Comparison of ENCODE assay signal across 11 cellular contexts in genomic region chr11:1516273-1517067, GRCh38. TPM values are rescaled to one million over a fixed set of nuclear protein-coding genes. Genes with fewer than 3 reads are reported as not detected.
DNase-seq lines count a peak whose midpoint lies in the region; ATAC-seq and TF ChIP-seq lines count a peak whose summit lies in the region.
"Had no signal": no experiment of that assay in that cellular context is flagged by ENCODE, and none has a peak within 500 bp of the region (broad histone marks: within the 10 kb centered on the region; RNA-seq: fewer than 3 reads in every experiment).

No MANE protein-coding gene starts in this region.

- CTCF ChIA-PET in activated CD4-positive, alpha-beta T cell treated with anti-CD3 and anti-CD28 coated beads for 36 hours (lab: Charles Lee): interaction anchor here (0.7 to 2.4 kb wide), 9 partner anchors 10 to 311 kb away, joined by 3 to 8 read pairs (median 3); no protein-coding TSS in a partner anchor

- no peaks in the 10 kb centered on the region for H3K36me3 Mint-ChIP-seq in activated CD4-positive, alpha-beta T cell treated with anti-CD3 and anti-CD28 coated beads for 36 hours (ENCODE audit: low read depth)
- H3K36me3 Mint-ChIP-seq in HFFc6 (ENCODE audit: low read depth): no peaks in the 10 kb centered on the region
- H3K36me3 Mint-ChIP-seq in brain: no peaks in the 10 kb centered on the region
- H3K36me3 Mint-ChIP-seq in naive thymus-derived CD8-positive, alpha-beta T cell: peaks cover 0 to 9% (median 0%) of the 10 kb centered on the region in 3 donors

- no peak overlapping the region for H3K4me3 Mint-ChIP-seq in activated CD4-positive, alpha-beta T cell treated with anti-CD3 and anti-CD28 coated beads for 36 hours
- H3K4me3 Mint-ChIP-seq in HFFc6 (peak overlapping the region; percentile 59), brain (no peak overlapping the region)
- H3K4me3 Mint-ChIP-seq in naive thymus-derived CD8-positive, alpha-beta T cell: peak overlapping the region in 8 of 10 donors; percentile 2 to 71 (median 49)

- intact Hi-C loops in activated CD4-positive, alpha-beta T cell treated with anti-CD3 and anti-CD28 coated beads for 36 hours (cut with DNase I, micrococcal nuclease): loop anchor here (5.0 to 10.0 kb wide), 4 partner anchors 64 to 672 kb away; partner anchors contain the start of genes POLR2L (in 1 of the 2) and TSPAN4 (in 1 of the 2)

- no peak overlapping the region for H3K27ac Mint-ChIP-seq in activated CD4-positive, alpha-beta T cell treated with anti-CD3 and anti-CD28 coated beads for 36 hours
- peak overlapping the region; percentile 80 for H3K27ac Mint-ChIP-seq in HFFc6
- peak overlapping the region in 3 of 5 experiments; percentile 58 to 75 (median 71) for H3K27ac Mint-ChIP-seq in brain
- H3K27ac Mint-ChIP-seq in naive thymus-derived CD8-positive, alpha-beta T cell: peak overlapping the region in 9 of 10 donors; percentile 34 to 83 (median 70)

- TF ChIP-seq CTCF in HFFc6 (IDR thresholded peaks at IDR 0.05) (no peak), brain (conservative IDR thresholded peaks at IDR 0.05) (no peak)

- DNase-seq in activated CD4-positive, alpha-beta T cell treated with anti-CD3 and anti-CD28 coated beads for 36 hours: peak; percentile 20
- DNase-seq in activated CD4-positive, alpha-beta T cell treated with anti-CD3 and anti-CD28 coated beads, Interleukin-2, amount 50 U/mL, for 4 hours: no peak
- DNase-seq in HFFc6 (peak; percentile 84), putamen (ENCODE audit: low spot score) (no peak), NCI-H1694 treated with DMSO at 0.1 percent for 48 hours (lab: John Stamatoyannopoulos, UW) (no peak), NCI-H2196 (lab: John Stamatoyannopoulos, UW; ENCODE audit: unreplicated experiment) (no peak)
- no peak for DNase-seq in naive thymus-derived CD8-positive, alpha-beta T cell
- DNase-seq: activated T-cell treated with anti-CD3 and anti-CD28 coated beads, Interleukin-2, amount 50 U/mL, for 1 hour; Peyer's patch; thyroid gland had no signal

- POLR2A ChIA-PET in activated CD4-positive, alpha-beta T cell treated with anti-CD3 and anti-CD28 coated beads for 36 hours (lab: Charles Lee): no interaction called here
- POLR2A ChIA-PET in naive thymus-derived CD8-positive, alpha-beta T cell (lab: Charles Lee): no interaction called here

- peak; percentile 35 for ATAC-seq in activated CD4-positive, alpha-beta T cell treated with anti-CD3 and anti-CD28 coated beads for 36 hours
- peak in 1 of 2 donors; percentile 24 for ATAC-seq in naive thymus-derived CD8-positive, alpha-beta T cell

- H3K9me3 Mint-ChIP-seq in activated CD4-positive, alpha-beta T cell treated with anti-CD3 and anti-CD28 coated beads for 36 hours (ENCODE audit: low read depth): no peaks in the 10 kb centered on the region
- H3K9me3 Mint-ChIP-seq in HFFc6: no peaks in the 10 kb centered on the region
- no peaks in the 10 kb centered on the region for H3K9me3 Mint-ChIP-seq in brain
- no peaks in the 10 kb centered on the region for H3K9me3 Mint-ChIP-seq in naive thymus-derived CD8-positive, alpha-beta T cell

- peaks cover 46% of the 10 kb centered on the region for H3K4me1 Mint-ChIP-seq in activated CD4-positive, alpha-beta T cell treated with anti-CD3 and anti-CD28 coated beads for 36 hours
- H3K4me1 Mint-ChIP-seq in HFFc6 (ENCODE audit: low read depth) (peaks cover 43% of the 10 kb centered on the region), brain (peaks cover 68% of the 10 kb centered on the region)
- peaks cover 40 to 87% (median 81%) of the 10 kb centered on the region in 4 donors for H3K4me1 Mint-ChIP-seq in naive thymus-derived CD8-positive, alpha-beta T cell

- H3K27me3 Mint-ChIP-seq in activated CD4-positive, alpha-beta T cell treated with anti-CD3 and anti-CD28 coated beads for 36 hours: no peaks in the 10 kb centered on the region
- H3K27me3 Mint-ChIP-seq in HFFc6 (ENCODE audit: insufficient read depth): no peaks in the 10 kb centered on the region; the same call in 1 of the 2 replicates
- peaks cover 2% of the 10 kb centered on the region for H3K27me3 Mint-ChIP-seq in brain
- H3K27me3 Mint-ChIP-seq in naive thymus-derived CD8-positive, alpha-beta T cell: no peaks in the 10 kb centered on the region

RNA-seq across cellular contexts. Expression of gene MOB2, which starts 29.9 kb away (rescaled TPM):
- total RNA-seq in activated CD4-positive, alpha-beta T cell treated with anti-CD3 and anti-CD28 coated beads for 36 hours: 10 to 100 TPM; 15.3 TPM
- 10 to 100 TPM; 19.6 to 27.4 (median 21.4) TPM for total RNA-seq in HFFc6 (2021; fragmentation: NEBNext Ultra II Directional; extraction: Animal tissue kit (Norgen Biotek cat#: 25700))
- 37.6 TPM for polyA plus RNA-seq in brain (ENCODE audit: insufficient read depth, low read depth, low replicate concordance)
- total RNA-seq in naive thymus-derived CD8-positive, alpha-beta T cell: 10 to 100 TPM; 75.6 to 84.3 TPM
- polyA plus RNA-seq in naive thymus-derived CD8-positive, alpha-beta T cell: 10 to 100 TPM; 29.1 to 47.9 (median 37.7) TPM

RNA-seq across cellular contexts. Expression of gene DUSP8, which starts 55.6 kb away (rescaled TPM):
- total RNA-seq in activated CD4-positive, alpha-beta T cell treated with anti-CD3 and anti-CD28 coated beads for 36 hours: 1 to 10 TPM; 1.3 to 2.8 TPM
- 1 to 10 TPM in 3 of 6 experiments, under 1 TPM in 3; 0.38 to 1.6 (median 0.81) TPM for total RNA-seq in HFFc6 (2021; fragmentation: NEBNext Ultra II Directional; extraction: Animal tissue kit (Norgen Biotek cat#: 25700))
- 29.6 TPM for polyA plus RNA-seq in brain (ENCODE audit: insufficient read depth, low read depth, low replicate concordance)
- 1 to 10 TPM; 3.1 to 5.1 TPM for total RNA-seq in naive thymus-derived CD8-positive, alpha-beta T cell
- polyA plus RNA-seq in naive thymus-derived CD8-positive, alpha-beta T cell: under 1 TPM in 2 of 3 donors, not detected in 1; 0.17 to 0.39 TPM

Comparison
In these comparisons a context has a peak if more than half of its experiments do, and no peak if none do; other contexts are left out.
1. DNase-seq: peak in activated CD4-positive, alpha-beta T cell treated with anti-CD3 and anti-CD28 coated beads for 36 hours (single experiment) and HFFc6 (single experiment); none in activated CD4-positive, alpha-beta T cell treated with anti-CD3 and anti-CD28 coated beads, Interleukin-2, amount 50 U/mL, for 4 hours (0 of 2), naive thymus-derived CD8-positive, alpha-beta T cell (0 of 10), putamen (single experiment), NCI-H1694 treated with DMSO at 0.1 percent for 48 hours (single experiment) and NCI-H2196 (single experiment).
2. H3K4me3 Mint-ChIP-seq: peak in HFFc6 (single experiment) and naive thymus-derived CD8-positive, alpha-beta T cell (8 of 10); none in activated CD4-positive, alpha-beta T cell treated with anti-CD3 and anti-CD28 coated beads for 36 hours (single experiment) and brain (0 of 5).